ENCODE assay signal across 15 cellular contexts in genomic region chr2:29580223-29580622, GRCh38.
"Had no signal": no experiment of that assay in that cellular context is flagged by ENCODE, and none has a peak within 500 bp of the region (broad histone marks: within the 10 kb centered on the region; RNA-seq: fewer than 3 reads in every experiment).

No MANE protein-coding gene starts in this region.

- DNase-seq: activated CD4-positive, alpha-beta T cell treated with anti-CD3 and anti-CD28 coated beads, Interleukin-2, amount 50 U/mL, for 4 hours; activated CD4-positive, CD25-positive, alpha-beta regulatory T cell treated with anti-CD3 and anti-CD28 coated beads, Interleukin-2, amount 50 U/mL, for 72 hours; activated CD8-positive, alpha-beta memory T cell treated with anti-CD3 and anti-CD28 coated beads, Interleukin-2, amount 10 ng/mL, durations not matched to agents 7 days and 5 days; activated effector memory CD4-positive, alpha-beta T cell treated with Interleukin-2 at 50 U/mL for 16 hours; activated T-cell treated with anti-CD3 and anti-CD28 coated beads, Interleukin-2, amount 50 U/mL, for 24 hours; dorsolateral prefrontal cortex; foreskin melanocyte; heart left ventricle; left ventricle myocardium inferior; sigmoid colon; stimulated activated naive CD4-positive, alpha-beta T cell; substantia nigra; T-helper 9 cell; transverse colon had no signal

- H3K27ac ChIP-seq: dorsolateral prefrontal cortex, heart left ventricle, left ventricle myocardium inferior, sigmoid colon, transverse colon had no signal

- H3K4me3 ChIP-seq: dorsolateral prefrontal cortex, heart left ventricle, left ventricle myocardium inferior, sigmoid colon, transverse colon had no signal

- ATAC-seq: activated CD8-positive, alpha-beta memory T cell treated with anti-CD3 and anti-CD28 coated beads, Interleukin-2, amount 10 ng/mL, durations not matched to agents 7 days and 5 days; activated naive CD4-positive, alpha-beta T cell treated with anti-CD3 and anti-CD28 coated beads, Interleukin-2, amount 50 U/mL, for 72 hours; heart left ventricle had no signal
